1 cellular context compared by ENCODE assay signal in genomic region chr17:30336369-30337171, GRCh38.
TF ChIP-seq lines count a peak whose summit lies in the region.

No MANE protein-coding gene starts in this region.

TF ChIP-seq in IMR-90, 13 proteins besides CTCF, POLR2A, EP300 and RAD21 (continued from another document):
- TF ChIP-seq, protein P1, sequence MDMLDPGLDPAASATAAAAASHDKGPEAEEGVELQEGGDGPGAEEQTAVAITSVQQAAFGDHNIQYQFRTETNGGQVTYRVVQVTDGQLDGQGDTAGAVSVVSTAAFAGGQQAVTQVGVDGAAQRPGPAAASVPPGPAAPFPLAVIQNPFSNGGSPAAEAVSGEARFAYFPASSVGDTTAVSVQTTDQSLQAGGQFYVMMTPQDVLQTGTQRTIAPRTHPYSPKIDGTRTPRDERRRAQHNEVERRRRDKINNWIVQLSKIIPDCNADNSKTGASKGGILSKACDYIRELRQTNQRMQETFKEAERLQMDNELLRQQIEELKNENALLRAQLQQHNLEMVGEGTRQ (IDR thresholded peaks at IDR 0.05; ENCODE audit: low read depth, low read length), result no peak
- TF ChIP-seq BHLHE40 (IDR thresholded peaks at IDR 0.05; ENCODE audit: low read depth, low read length) (no peak), NFE2L2 (IDR thresholded peaks at IDR 0.05; ENCODE audit: low read depth, low read length) (no peak), MXI1 (IDR thresholded peaks at IDR 0.05; ENCODE audit: borderline replicate concordance, low read depth, low read length) (no peak), SMC3 (IDR thresholded peaks at IDR 0.05; ENCODE audit: low read depth, low read length) (peak; percentile 20; the same call in 1 of the 2 replicates), MAFK (IDR thresholded peaks at IDR 0.05; ENCODE audit: low read depth, low read length) (0 out of 2 replicates have a peak, but pooled peaks have one; percentile 4), FOS (IDR thresholded peaks at IDR 0.05; ENCODE audit: low read depth, low read length) (no peak), CEBPB (IDR thresholded peaks at IDR 0.05; ENCODE audit: low read depth, low read length) (no peak), RFX5 (IDR thresholded peaks at IDR 0.05; ENCODE audit: low read depth, low read length) (no peak), CHD1 (IDR thresholded peaks at IDR 0.05; ENCODE audit: low read depth, low read length) (no peak)
- TF ChIP-seq, protein P2, sequence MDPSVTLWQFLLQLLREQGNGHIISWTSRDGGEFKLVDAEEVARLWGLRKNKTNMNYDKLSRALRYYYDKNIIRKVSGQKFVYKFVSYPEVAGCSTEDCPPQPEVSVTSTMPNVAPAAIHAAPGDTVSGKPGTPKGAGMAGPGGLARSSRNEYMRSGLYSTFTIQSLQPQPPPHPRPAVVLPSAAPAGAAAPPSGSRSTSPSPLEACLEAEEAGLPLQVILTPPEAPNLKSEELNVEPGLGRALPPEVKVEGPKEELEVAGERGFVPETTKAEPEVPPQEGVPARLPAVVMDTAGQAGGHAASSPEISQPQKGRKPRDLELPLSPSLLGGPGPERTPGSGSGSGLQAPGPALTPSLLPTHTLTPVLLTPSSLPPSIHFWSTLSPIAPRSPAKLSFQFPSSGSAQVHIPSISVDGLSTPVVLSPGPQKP (IDR thresholded peaks at IDR 0.05; ENCODE audit: borderline replicate concordance, low read depth, low read length), result no peak
